16 cellular contexts compared by ENCODE assay signal in the genomic region with DNA sequence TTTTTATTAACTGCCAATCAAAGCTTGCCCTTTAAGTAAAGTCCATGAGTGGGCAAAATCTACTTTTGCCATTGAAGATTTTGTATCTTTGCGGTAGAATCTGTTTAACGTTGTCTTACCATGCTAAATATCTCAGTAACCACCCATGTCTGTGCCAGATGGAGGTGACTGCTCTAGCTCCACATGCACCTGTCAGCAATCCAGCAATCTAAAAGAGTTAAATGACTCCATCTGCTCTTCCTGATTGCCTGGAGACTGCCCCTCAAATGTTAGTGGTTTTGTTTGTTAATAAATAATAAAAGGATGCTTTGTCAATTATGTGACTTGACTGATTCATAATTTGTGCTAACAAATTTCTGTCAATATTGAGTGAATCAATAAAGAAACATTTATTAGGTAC.
"Had no signal": no experiment of that assay in that cellular context is flagged by ENCODE, and none has a peak within 500 bp of the region (broad histone marks: within the 10 kb centered on the region; RNA-seq: fewer than 3 reads in every experiment).

No MANE protein-coding gene starts in this region.

- H3K36me3 Mint-ChIP-seq: activated CD8-positive, alpha-beta memory T cell treated with anti-CD3 and anti-CD28 coated beads, Interleukin-2, amount 10 ng/mL, durations not matched to agents 7 days and 5 days had no signal

- H3K4me1 Mint-ChIP-seq: activated CD4-positive, alpha-beta T cell treated with anti-CD3 and anti-CD28 coated beads for 36 hours; activated CD8-positive, alpha-beta memory T cell treated with anti-CD3 and anti-CD28 coated beads, Interleukin-2, amount 10 ng/mL, durations not matched to agents 7 days and 5 days; activated naive CD4-positive, alpha-beta T cell treated with anti-CD3 and anti-CD28 coated beads, Interleukin-2, amount 50 U/mL, for 24 hours; naive thymus-derived CD4-positive, alpha-beta T cell had no signal

- H3K27ac Mint-ChIP-seq: activated CD4-positive, alpha-beta memory T cell treated with anti-CD3 and anti-CD28 coated beads for 36 hours; activated CD4-positive, alpha-beta T cell treated with anti-CD3 and anti-CD28 coated beads for 36 hours; activated CD8-positive, alpha-beta memory T cell treated with anti-CD3 and anti-CD28 coated beads, Interleukin-2, amount 10 ng/mL, durations not matched to agents 7 days and 5 days; activated naive CD4-positive, alpha-beta T cell treated with anti-CD3 and anti-CD28 coated beads, Interleukin-2, amount 50 U/mL, for 24 hours; naive thymus-derived CD4-positive, alpha-beta T cell had no signal

- H3K4me3 Mint-ChIP-seq: activated CD4-positive, alpha-beta memory T cell treated with anti-CD3 and anti-CD28 coated beads for 36 hours; activated CD4-positive, alpha-beta T cell treated with anti-CD3 and anti-CD28 coated beads for 36 hours; activated CD8-positive, alpha-beta memory T cell treated with anti-CD3 and anti-CD28 coated beads, Interleukin-2, amount 10 ng/mL, durations not matched to agents 7 days and 5 days; activated naive CD4-positive, alpha-beta T cell treated with anti-CD3 and anti-CD28 coated beads, Interleukin-2, amount 50 U/mL, for 24 hours; naive thymus-derived CD4-positive, alpha-beta T cell had no signal

- ATAC-seq: activated CD4-positive, alpha-beta T cell treated with anti-CD3 and anti-CD28 coated beads for 36 hours; activated CD8-positive, alpha-beta memory T cell treated with anti-CD3 and anti-CD28 coated beads, Interleukin-2, amount 10 ng/mL, durations not matched to agents 7 days and 5 days; left lung; naive thymus-derived CD4-positive, alpha-beta T cell; pancreas; sciatic nerve had no signal

- DNase-seq: activated CD4-positive, alpha-beta memory T cell treated with anti-CD3 and anti-CD28 coated beads for 36 hours; activated CD4-positive, alpha-beta T cell treated with anti-CD3 and anti-CD28 coated beads for 36 hours; activated CD8-positive, alpha-beta memory T cell treated with anti-CD3 and anti-CD28 coated beads, Interleukin-2, amount 10 ng/mL, durations not matched to agents 7 days and 5 days; activated effector memory CD4-positive, alpha-beta T cell treated with Interleukin-2 at 50 U/mL for 16 hours; activated T-cell treated with anti-CD3 and anti-CD28 coated beads, Interleukin-2, amount 50 U/mL, for 1 hour; cortex of kidney; effector CD4-positive, alpha-beta T cell; hippocampal formation; kidney; left lung; naive thymus-derived CD4-positive, alpha-beta T cell; pancreas; spleen; stomach had no signal
